ENCODE assay signal across 26 cellular contexts in the genomic region with DNA sequence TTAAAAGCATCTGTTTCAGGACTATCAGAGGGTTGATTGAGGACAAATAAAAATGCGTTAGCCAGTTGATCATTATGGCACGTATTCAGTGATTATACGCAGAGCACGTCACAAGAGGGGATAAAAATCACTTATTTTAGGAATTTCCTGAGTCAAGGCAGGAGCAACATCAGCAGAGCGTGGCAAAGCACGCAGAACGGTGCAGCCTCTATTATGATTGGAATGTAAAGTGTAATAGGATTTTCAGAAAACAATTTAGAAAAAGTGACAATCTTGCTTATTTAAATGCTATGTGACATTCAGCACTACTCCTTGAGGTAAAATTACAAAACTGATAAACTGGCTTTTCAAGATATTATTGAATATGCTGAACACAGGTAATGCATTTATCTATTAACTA.
"Had no signal": no experiment of that assay in that cellular context is flagged by ENCODE, and none has a peak within 500 bp of the region (broad histone marks: within the 10 kb centered on the region; RNA-seq: fewer than 3 reads in every experiment).

No MANE protein-coding gene starts in this region.

- H3K9me3 ChIP-seq: gastrocnemius medialis, mucosa of descending colon, neutrophil, pancreas, right atrium auricular region, suprapubic skin, transverse colon, vagina had no signal

- H3K27ac Mint-ChIP-seq: memory B cell; mesothelial cell of epicardium; naive B cell; natural killer cell treated with Interleukin-12 subunit alpha and Interleukin-12 subunit beta and Interleukin-15 and Interleukin-18, amount 100 ng/mL, for 72 hours; stimulated activated naive CD8-positive, alpha-beta T cell treated with anti-CD3 and anti-CD28 coated beads, Interleukin-15, amount 100 ng/mL, for 72 hours had no signal

- H3K27ac ChIP-seq: gastrocnemius medialis, neutrophil, pancreas, right atrium auricular region, suprapubic skin, transverse colon, vagina had no signal

- FAIRE-seq: colon, pancreas had no signal

- H3K4me2 ChIP-seq: smooth muscle cell had no signal

- H3K4me3 Mint-ChIP-seq: memory B cell; mesothelial cell of epicardium; naive B cell; natural killer cell treated with Interleukin-12 subunit alpha and Interleukin-12 subunit beta and Interleukin-15 and Interleukin-18, amount 100 ng/mL, for 72 hours; neural crest cell; stimulated activated naive CD8-positive, alpha-beta T cell treated with anti-CD3 and anti-CD28 coated beads, Interleukin-15, amount 100 ng/mL, for 72 hours had no signal

- H3K4me1 Mint-ChIP-seq: mesothelial cell of epicardium had no signal

- H3K4me3 ChIP-seq: dorsolateral prefrontal cortex, gastrocnemius medialis, lung, mucosa of descending colon, pancreas, right atrium auricular region, smooth muscle cell, suprapubic skin, transverse colon, vagina had no signal

- H3K27me3 ChIP-seq: dorsolateral prefrontal cortex, gastrocnemius medialis, neutrophil, pancreas, right atrium auricular region, transverse colon, vagina had no signal

- DNase-seq: dorsolateral prefrontal cortex; effector CD4-positive, alpha-beta T cell; foreskin fibroblast; gastrocnemius medialis; head of caudate nucleus; mucosa of descending colon; naive B cell; pancreas; stimulated activated CD4-positive, alpha-beta T cell treated with anti-CD3 and anti-CD28 coated beads, Interleukin-12 subunit alpha, Interleukin-12 subunit beta, amount 100 ng/mL, for 4 hours; stimulated activated CD4-positive, alpha-beta T cell treated with anti-CD3 and anti-CD28 coated beads, Interleukin-1b, Interleukin-23, amount 100 ng/mL, for 48 hours; stimulated activated CD4-positive, alpha-beta T cell treated with anti-CD3 and anti-CD28 coated beads, Interleukin-4, amount 100 ng/mL, for 1 hour; stimulated activated CD8-positive, alpha-beta memory T cell treated with anti-CD3 and anti-CD28 coated beads, Interleukin-4, amount 100 ng/mL, for 48 hours; stimulated activated naive CD4-positive, alpha-beta T cell; stimulated activated naive CD8-positive, alpha-beta T cell treated with anti-CD3 and anti-CD28 coated beads, Interleukin-15, amount 100 ng/mL, for 72 hours; transverse colon had no signal

- H3K9me3 Mint-ChIP-seq: memory B cell; mesothelial cell of epicardium; natural killer cell treated with Interleukin-12 subunit alpha and Interleukin-12 subunit beta and Interleukin-15 and Interleukin-18, amount 100 ng/mL, for 72 hours; neural crest cell; stimulated activated naive CD8-positive, alpha-beta T cell treated with anti-CD3 and anti-CD28 coated beads, Interleukin-15, amount 100 ng/mL, for 72 hours had no signal

- H3K36me3 Mint-ChIP-seq: memory B cell; mesothelial cell of epicardium; naive B cell; natural killer cell treated with Interleukin-12 subunit alpha and Interleukin-12 subunit beta and Interleukin-15 and Interleukin-18, amount 100 ng/mL, for 72 hours had no signal

- H3K36me3 ChIP-seq: gastrocnemius medialis, neutrophil, pancreas, right atrium auricular region, suprapubic skin, transverse colon, vagina had no signal

- H3K4me1 ChIP-seq: gastrocnemius medialis, pancreas, right atrium auricular region, suprapubic skin, transverse colon, vagina had no signal
